In the genomic region with DNA sequence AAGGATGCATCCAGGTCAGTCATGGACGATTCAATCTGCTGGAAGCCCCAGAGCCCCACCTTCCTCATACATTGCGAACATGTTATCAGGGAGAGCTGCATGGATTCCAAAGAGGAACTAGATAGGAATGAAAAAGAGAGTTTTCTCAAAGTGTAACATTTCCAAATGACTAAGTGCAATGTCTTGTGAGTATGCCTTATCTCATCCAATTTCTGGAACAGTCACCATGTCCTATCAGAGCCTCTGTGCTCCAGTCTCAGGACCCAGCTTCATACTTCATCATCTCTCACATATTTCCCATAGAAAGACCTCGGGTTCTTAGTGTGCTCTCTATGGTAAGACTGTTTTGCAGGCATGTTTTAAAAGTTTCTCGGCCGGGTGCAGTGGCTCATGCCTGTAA, we compare ENCODE assay signal across 21 cellular contexts.
"Had no signal": no experiment of that assay in that cellular context is flagged by ENCODE, and none has a peak within 500 bp of the region (broad histone marks: within the 10 kb centered on the region; RNA-seq: fewer than 3 reads in every experiment).

No MANE protein-coding gene starts in this region.

- H3K4me3 Mint-ChIP-seq: activated CD4-positive, alpha-beta T cell treated with anti-CD3 and anti-CD28 coated beads, Interleukin-2, amount 10 ng/mL, durations not matched to agents 7 days and 5 days; activated CD8-positive, alpha-beta memory T cell treated with anti-CD3 and anti-CD28 coated beads, Interleukin-2, amount 10 ng/mL, durations not matched to agents 7 days and 5 days; activated CD8-positive, alpha-beta T cell treated with anti-CD3 and anti-CD28 coated beads for 36 hours; activated naive CD4-positive, alpha-beta T cell treated with anti-CD3 and anti-CD28 coated beads, Interleukin-2, amount 50 U/mL, for 24 hours; naive thymus-derived CD4-positive, alpha-beta T cell; neural crest cell had no signal

- H3K4me1 ChIP-seq: ascending aorta, breast epithelium had no signal

- H3K27ac ChIP-seq: ascending aorta, breast epithelium, coronary artery, heart right ventricle, VCaP had no signal

- H3K4me3 ChIP-seq: ascending aorta, breast epithelium, coronary artery, heart right ventricle, spleen had no signal

- H3K27me3 ChIP-seq: ascending aorta, breast epithelium, heart right ventricle, spleen had no signal

- H3K27ac Mint-ChIP-seq: activated CD4-positive, alpha-beta T cell treated with anti-CD3 and anti-CD28 coated beads, Interleukin-2, amount 10 ng/mL, durations not matched to agents 7 days and 5 days; activated CD8-positive, alpha-beta memory T cell treated with anti-CD3 and anti-CD28 coated beads, Interleukin-2, amount 10 ng/mL, durations not matched to agents 7 days and 5 days; activated CD8-positive, alpha-beta T cell treated with anti-CD3 and anti-CD28 coated beads for 36 hours; activated naive CD4-positive, alpha-beta T cell treated with anti-CD3 and anti-CD28 coated beads, Interleukin-2, amount 50 U/mL, for 24 hours; naive thymus-derived CD4-positive, alpha-beta T cell had no signal

- H3K4me1 Mint-ChIP-seq: activated CD8-positive, alpha-beta memory T cell treated with anti-CD3 and anti-CD28 coated beads, Interleukin-2, amount 10 ng/mL, durations not matched to agents 7 days and 5 days; activated naive CD4-positive, alpha-beta T cell treated with anti-CD3 and anti-CD28 coated beads, Interleukin-2, amount 50 U/mL, for 24 hours; neural crest cell had no signal

- DNase-seq: activated CD4-positive, alpha-beta T cell treated with anti-CD3 and anti-CD28 coated beads, Interleukin-2, amount 10 ng/mL, durations not matched to agents 7 days and 5 days; activated CD4-positive, CD25-positive, alpha-beta regulatory T cell treated with anti-CD3 and anti-CD28 coated beads, Interleukin-2, amount 50 U/mL, for 72 hours; activated CD8-positive, alpha-beta memory T cell treated with anti-CD3 and anti-CD28 coated beads, Interleukin-2, amount 10 ng/mL, durations not matched to agents 7 days and 5 days; activated CD8-positive, alpha-beta T cell treated with anti-CD3 and anti-CD28 coated beads for 36 hours; activated gamma-delta T cell treated with Interleukin-2 at 50 U/mL for 16 hours; activated T-cell treated with anti-CD3 and anti-CD28 coated beads for 4 hours; foreskin fibroblast; heart right ventricle; left colon; mesendoderm; naive thymus-derived CD4-positive, alpha-beta T cell; retina; spleen; stimulated activated CD4-positive, alpha-beta T cell treated with anti-CD3 and anti-CD28 coated beads, Interleukin-4, amount 100 ng/mL, for 1 hour; stimulated activated naive CD4-positive, alpha-beta T cell treated with Interleukin-2 at 50 U/mL for 16 hours had no signal

- H3K9me3 ChIP-seq: ascending aorta, breast epithelium, heart right ventricle, spleen had no signal

- H3K9me3 Mint-ChIP-seq: activated CD4-positive, alpha-beta T cell treated with anti-CD3 and anti-CD28 coated beads, Interleukin-2, amount 10 ng/mL, durations not matched to agents 7 days and 5 days; activated CD8-positive, alpha-beta T cell treated with anti-CD3 and anti-CD28 coated beads for 36 hours; activated naive CD4-positive, alpha-beta T cell treated with anti-CD3 and anti-CD28 coated beads, Interleukin-2, amount 50 U/mL, for 24 hours; naive thymus-derived CD4-positive, alpha-beta T cell; neural crest cell had no signal

- H3K27me3 Mint-ChIP-seq: activated CD4-positive, alpha-beta T cell treated with anti-CD3 and anti-CD28 coated beads, Interleukin-2, amount 10 ng/mL, durations not matched to agents 7 days and 5 days; activated CD8-positive, alpha-beta memory T cell treated with anti-CD3 and anti-CD28 coated beads, Interleukin-2, amount 10 ng/mL, durations not matched to agents 7 days and 5 days; activated CD8-positive, alpha-beta T cell treated with anti-CD3 and anti-CD28 coated beads for 36 hours; activated naive CD4-positive, alpha-beta T cell treated with anti-CD3 and anti-CD28 coated beads, Interleukin-2, amount 50 U/mL, for 24 hours; naive thymus-derived CD4-positive, alpha-beta T cell had no signal
